Comparison of ENCODE assay signal across 24 cellular contexts in genomic region chr11:123570939-123571590, GRCh38.
DNase-seq lines count a peak whose midpoint lies in the region; ATAC-seq and TF ChIP-seq lines count a peak whose summit lies in the region.
"Had no signal": no experiment of that assay in that cellular context is flagged by ENCODE, and none has a peak within 500 bp of the region (broad histone marks: within the 10 kb centered on the region; RNA-seq: fewer than 3 reads in every experiment).

No MANE protein-coding gene starts in this region.

- TF ChIP-seq CTCF in NB4 (IDR thresholded peaks at IDR 0.05; ENCODE audit: low read depth, low read length), result no peak

- no peak overlapping the region for H3K27ac Mint-ChIP-seq in naive thymus-derived CD4-positive, alpha-beta T cell
- H3K27ac Mint-ChIP-seq: activated B cell treated with CpG ODN at 0.5 μM for 24 hours; CD8-positive, alpha-beta T cell had no signal

- intact Hi-C loops in naive thymus-derived CD4-positive, alpha-beta T cell (cut with micrococcal nuclease), result no loop called here

- POLR2A ChIA-PET in naive thymus-derived CD4-positive, alpha-beta T cell (lab: Charles Lee), result no interaction called here

- no peak overlapping the region for H3K27ac ChIP-seq in naive thymus-derived CD4-positive, alpha-beta T cell (ENCODE audit: low read depth, low read length)
- H3K27ac ChIP-seq: body of pancreas, heart right ventricle, SK-N-MC had no signal

- peaks cover 0 to 23% (median under 1%) of the 10 kb centered on the region in 7 donors for H3K4me1 Mint-ChIP-seq in naive thymus-derived CD4-positive, alpha-beta T cell

- H3K9me3 Mint-ChIP-seq in naive thymus-derived CD4-positive, alpha-beta T cell, result no peaks in the 10 kb centered on the region
- H3K9me3 Mint-ChIP-seq: activated B cell treated with CpG ODN at 0.5 μM for 24 hours; CD8-positive, alpha-beta T cell had no signal

- H3K4me3 Mint-ChIP-seq in naive thymus-derived CD4-positive, alpha-beta T cell, result no peak overlapping the region
- H3K4me3 Mint-ChIP-seq: activated B cell treated with CpG ODN at 0.5 μM for 24 hours; CD8-positive, alpha-beta T cell had no signal

- no peak overlapping the region for H3K4me3 ChIP-seq in NB4 (ENCODE audit: low read depth, low read length)
- H3K4me3 ChIP-seq in naive thymus-derived CD4-positive, alpha-beta T cell (ENCODE audit: low read length), result no peak overlapping the region
- H3K4me3 ChIP-seq: body of pancreas, heart right ventricle, SK-N-MC had no signal

- H3K4me1 ChIP-seq in naive thymus-derived CD4-positive, alpha-beta T cell (ENCODE audit: control insufficient read depth in 2 of 2, insufficient read depth in 2 of 2, low read length in 2 of 2), result no peaks in the 10 kb centered on the region
- H3K4me1 ChIP-seq: body of pancreas had no signal

- H3K27me3 ChIP-seq in naive thymus-derived CD4-positive, alpha-beta T cell (ENCODE audit: control insufficient read depth in 2 of 2, insufficient read depth in 2 of 2, low read length in 2 of 2), result no peaks in the 10 kb centered on the region
- H3K27me3 ChIP-seq: body of pancreas, heart right ventricle had no signal

- no peaks in the 10 kb centered on the region for H3K9me3 ChIP-seq in naive thymus-derived CD4-positive, alpha-beta T cell (ENCODE audit: control insufficient read depth in 2 of 3, low read length in 3 of 3)
- H3K9me3 ChIP-seq: body of pancreas, heart right ventricle had no signal

- no peak for TF ChIP-seq POLR2A in NB4 (IDR thresholded peaks at IDR 0.05; ENCODE audit: extremely low read depth, insufficient read length)

- H3K36me3 ChIP-seq in naive thymus-derived CD4-positive, alpha-beta T cell (ENCODE audit: control insufficient read depth in 2 of 3, insufficient read depth in 3 of 3, low read length in 3 of 3), result no peaks in the 10 kb centered on the region
- H3K36me3 ChIP-seq: heart right ventricle had no signal

- peak; percentile 32 for ATAC-seq in naive thymus-derived CD4-positive, alpha-beta T cell
- ATAC-seq: body of pancreas; CD8-positive, alpha-beta T cell; heart right ventricle; left lobe of liver had no signal

- no peaks in the 10 kb centered on the region for H3K27me3 Mint-ChIP-seq in naive thymus-derived CD4-positive, alpha-beta T cell
- H3K27me3 Mint-ChIP-seq: activated B cell treated with CpG ODN at 0.5 μM for 24 hours had no signal

- CTCF ChIA-PET in naive thymus-derived CD4-positive, alpha-beta T cell (lab: Charles Lee), result interaction anchor here (1.6 kb wide), 1 partner anchor 9 kb away, joined by 6 read pairs; no protein-coding TSS in a partner anchor

- DNase-seq in DMS79 treated with DMSO at 0.1 percent for 48 hours (lab: John Stamatoyannopoulos, UW), result peak; percentile 15
- no peak for DNase-seq in DMS79 (lab: John Stamatoyannopoulos, UW)
- DNase-seq in NB4 (ENCODE audit: low read depth), result peak; percentile 27
- DNase-seq in RPMI8226, result peak; percentile 21
- no peak for DNase-seq in naive thymus-derived CD4-positive, alpha-beta T cell
- DNase-seq in T-helper 1 cell, result no peak
- DNase-seq in activated naive CD4-positive, alpha-beta T cell (lab: John Stamatoyannopoulos, UW), result no peak
- no peak for DNase-seq in hepatic stellate cell (ENCODE audit: low spot score)
- DNase-seq: 8988T; activated B cell treated with CpG ODN at 0.5 μM for 24 hours; activated CD8-positive, alpha-beta memory T cell treated with anti-CD3 and anti-CD28 coated beads, Interleukin-2, amount 50 U/mL, for 48 hours; body of pancreas; CD8-positive, alpha-beta T cell; DMS153; effector CD4-positive, alpha-beta T cell; foreskin fibroblast; heart right ventricle; mesendoderm; MM.1S; NCI-H187 treated with DMSO at 0.1 percent for 48 hours; NCI-H446; nucleus accumbens had no signal

- no peaks in the 10 kb centered on the region for H3K36me3 Mint-ChIP-seq in naive thymus-derived CD4-positive, alpha-beta T cell
- H3K36me3 Mint-ChIP-seq: CD8-positive, alpha-beta T cell had no signal

Comparison
In these comparisons a context has a peak if more than half of its experiments do, and no peak if none do; other contexts are left out.
1. DNase-seq: peak in DMS79 treated with DMSO at 0.1 percent for 48 hours (single experiment), NB4 (single experiment) and RPMI8226 (single experiment); none in DMS79 (single experiment), naive thymus-derived CD4-positive, alpha-beta T cell (0 of 9), T-helper 1 cell (0 of 5), activated naive CD4-positive, alpha-beta T cell (0 of 4) and hepatic stellate cell (single experiment).